ENCODE assay signal across 8 cellular contexts in the genomic region with DNA sequence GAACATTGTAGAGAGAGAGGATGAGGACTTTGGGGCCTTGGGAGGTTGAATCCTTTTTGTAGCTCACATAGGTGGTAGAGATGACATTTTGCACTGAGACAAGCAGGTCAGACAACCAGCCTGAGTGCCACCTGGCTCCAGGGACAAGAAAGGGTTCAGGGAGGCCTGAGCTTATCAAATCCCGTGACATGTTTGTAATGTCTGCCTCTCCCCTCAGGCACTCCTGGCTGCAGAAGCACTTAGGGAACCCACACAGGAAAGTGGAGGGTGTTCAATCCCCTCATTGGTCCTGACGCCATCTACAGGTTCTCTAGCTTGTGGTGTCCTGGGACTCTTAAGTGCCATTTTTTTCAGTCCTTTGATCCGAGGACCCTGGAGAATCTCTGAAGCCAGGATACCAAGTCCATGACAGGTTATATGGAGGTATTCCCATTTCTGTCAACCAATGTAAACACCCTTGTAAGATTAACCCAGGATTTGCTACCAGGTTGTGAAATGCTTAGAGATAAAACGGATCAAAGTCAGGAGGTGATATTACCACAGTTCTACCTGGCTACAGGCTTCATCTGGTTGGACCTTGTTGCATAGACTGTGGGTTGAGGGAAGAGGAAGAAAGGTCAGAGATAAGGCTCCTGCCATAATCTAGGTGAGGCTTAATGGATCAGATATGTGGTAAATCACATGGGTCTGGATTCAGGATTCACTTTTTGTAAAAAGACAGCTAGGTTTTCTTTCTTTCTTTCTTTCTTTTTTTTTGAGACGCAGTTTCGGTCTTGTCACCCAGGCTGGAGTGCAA. TPM values are rescaled to one million over a fixed set of nuclear protein-coding genes. Genes with fewer than 3 reads are reported as not detected.
DNase-seq lines count a peak whose midpoint lies in the region; ATAC-seq and TF ChIP-seq lines count a peak whose summit lies in the region.
"Not testable (repeated sequence)": the region's sequence is repeated elsewhere in the genome, so short reads cannot be mapped to it uniquely, and the experiment has no call there.

No MANE protein-coding gene starts in this region.

- not testable (repeated sequence) for H3K36me3 ChIP-seq in fibroblast of lung (ENCODE audit: control insufficient read depth, insufficient read depth, low read length)
- peaks cover 5 to 17% of the 10 kb centered on the region in 2 experiments for H3K36me3 ChIP-seq in mesenchymal stem cell (ENCODE audit: control insufficient read depth in 1 of 2, insufficient read depth in 2 of 2, low read depth in 1 of 2, low read length in 2 of 2)

- WGBS in mesenchymal stem cell = 100% methylated on average over 3 of the region's 6 CpGs

- not testable (repeated sequence) for H3K18ac ChIP-seq in mesenchymal stem cell (ENCODE audit: low read depth in 1 of 2, low read length in 2 of 2)

- H3K27ac Mint-ChIP-seq in activated CD4-positive, alpha-beta T cell treated with anti-CD3 and anti-CD28 coated beads, Interleukin-2, amount 10 ng/mL, durations not matched to agents 24 days and 14 days = peak overlapping the region; percentile 31
- peak overlapping the region; percentile 93 for H3K27ac Mint-ChIP-seq in activated naive CD8-positive, alpha-beta T cell treated with anti-CD3 and anti-CD28 coated beads, Interleukin-2, amount 50 U/mL, for 24 hours
- not testable (repeated sequence) for H3K27ac Mint-ChIP-seq in osteocyte (ENCODE audit: unreplicated experiment)

- not testable (repeated sequence) for H2BK12ac ChIP-seq in mesenchymal stem cell (ENCODE audit: low read length in 2 of 2)

- peaks cover 49% of the 10 kb centered on the region for H3K79me2 ChIP-seq in fibroblast of lung (ENCODE audit: control insufficient read depth, insufficient read depth, low read length)

- H3K9me3 Mint-ChIP-seq in activated CD4-positive, alpha-beta T cell treated with anti-CD3 and anti-CD28 coated beads, Interleukin-2, amount 10 ng/mL, durations not matched to agents 24 days and 14 days; activated naive CD8-positive, alpha-beta T cell treated with anti-CD3 and anti-CD28 coated beads, Interleukin-2, amount 50 U/mL, for 24 hours; osteocyte (ENCODE audit: unreplicated experiment): not testable (repeated sequence)

- not testable (repeated sequence) for H4K20me1 ChIP-seq in fibroblast of lung (ENCODE audit: control insufficient read depth, extremely low read depth, insufficient read depth, low read length)

- H3K79me1 ChIP-seq in mesenchymal stem cell (replicated peaks; ENCODE audit: low read length, poor library complexity, severe bottlenecking) = peaks cover 11% of the 10 kb centered on the region

- peaks cover 35% of the 10 kb centered on the region for H3K4me1 Mint-ChIP-seq in activated CD4-positive, alpha-beta T cell treated with anti-CD3 and anti-CD28 coated beads, Interleukin-2, amount 10 ng/mL, durations not matched to agents 24 days and 14 days
- H3K4me1 Mint-ChIP-seq in activated naive CD8-positive, alpha-beta T cell treated with anti-CD3 and anti-CD28 coated beads, Interleukin-2, amount 50 U/mL, for 24 hours = peaks cover 54% of the 10 kb centered on the region
- peaks cover 19% of the 10 kb centered on the region for H3K4me1 Mint-ChIP-seq in osteocyte (ENCODE audit: unreplicated experiment)

- TF ChIP-seq POLR2A in NB4 (IDR thresholded peaks at IDR 0.05; ENCODE audit: extremely low read depth, insufficient read length) = not testable (repeated sequence)

- not testable (repeated sequence) for H2BK120ac ChIP-seq in mesenchymal stem cell (ENCODE audit: low read depth, low read length)

- POLR2A ChIA-PET in AG04449 (lab: Yijun Ruan, JAX) = interaction anchor here (1.5 kb wide), 1 partner anchor 52 kb away, joined by 3 read pairs; the partner anchor contains the start of gene ZNF586

- H2BK5ac ChIP-seq in mesenchymal stem cell (ENCODE audit: low read depth, low read length, poor library complexity, severe bottlenecking) = not testable (repeated sequence)

- DNase-seq in AG04449 (ENCODE audit: low read depth, low spot score); GM12865 (ENCODE audit: low read depth); activated CD4-positive, alpha-beta T cell treated with anti-CD3 and anti-CD28 coated beads, Interleukin-2, amount 10 ng/mL, durations not matched to agents 24 days and 14 days; activated naive CD8-positive, alpha-beta T cell treated with anti-CD3 and anti-CD28 coated beads, Interleukin-2, amount 50 U/mL, for 24 hours; fibroblast of lung (ENCODE audit: low read depth in 2 of 2); mesenchymal stem cell; osteocyte (ENCODE audit: extremely low spot score, unreplicated experiment): not testable (repeated sequence)
- peak; percentile 5 for DNase-seq in NB4 (ENCODE audit: low read depth)

- not testable (repeated sequence) for H2AK5ac ChIP-seq in mesenchymal stem cell (ENCODE audit: low read length, severe bottlenecking)

- not testable (repeated sequence) for TF ChIP-seq CTCF in AG04449 (IDR thresholded peaks at IDR 0.05; ENCODE audit: insufficient read depth, low read length, missing control alignments); GM12865 (IDR thresholded peaks at IDR 0.05; ENCODE audit: insufficient read depth, low read depth, low read length, missing control alignments); NB4 (IDR thresholded peaks at IDR 0.05; ENCODE audit: low read depth, low read length); fibroblast of lung (conservative IDR thresholded peaks at IDR 0.05 in 1 of 2, IDR thresholded peaks at IDR 0.05 in 1 of 2; ENCODE audit: low read depth in 1 of 2, low read length in 2 of 2); osteocyte (IDR thresholded peaks at IDR 0.05)

- H3K14ac ChIP-seq in mesenchymal stem cell (ENCODE audit: low read length in 2 of 2) = not testable (repeated sequence)

- intact Hi-C loops in activated CD4-positive, alpha-beta T cell treated with anti-CD3 and anti-CD28 coated beads, Interleukin-2, amount 10 ng/mL, durations not matched to agents 24 days and 14 days (cut with micrococcal nuclease) = not testable (repeated sequence)

- peak overlapping the region; percentile 64 for H3K4me2 ChIP-seq in fibroblast of lung (ENCODE audit: extremely low read depth, insufficient read depth, low read length)
- not testable (repeated sequence) for H3K4me2 ChIP-seq in mesenchymal stem cell (ENCODE audit: low read length, poor library complexity, severe bottlenecking)

- not testable (repeated sequence) for H3K9ac ChIP-seq in fibroblast of lung (ENCODE audit: insufficient read depth, low read length)
- H3K9ac ChIP-seq in mesenchymal stem cell (ENCODE audit: low read length) = peak overlapping the region; percentile 98

- not testable (repeated sequence) for H3K4me1 ChIP-seq in fibroblast of lung (ENCODE audit: control insufficient read depth, extremely low read depth, insufficient read depth, low read length); mesenchymal stem cell (ENCODE audit: control insufficient read depth, insufficient read depth, low read depth, low read length)

- not testable (repeated sequence) for ATAC-seq in activated naive CD8-positive, alpha-beta T cell treated with anti-CD3 and anti-CD28 coated beads, Interleukin-2, amount 50 U/mL, for 24 hours

- H3K4ac ChIP-seq in mesenchymal stem cell (ENCODE audit: low read depth in 1 of 2, low read length in 2 of 2) = not testable (repeated sequence)

- not testable (repeated sequence) for H4K91ac ChIP-seq in mesenchymal stem cell (ENCODE audit: low read length)

- H3K36me3 Mint-ChIP-seq in activated CD4-positive, alpha-beta T cell treated with anti-CD3 and anti-CD28 coated beads, Interleukin-2, amount 10 ng/mL, durations not matched to agents 24 days and 14 days (ENCODE audit: low read depth) = peaks cover 58% of the 10 kb centered on the region
- peaks cover 51% of the 10 kb centered on the region for H3K36me3 Mint-ChIP-seq in activated naive CD8-positive, alpha-beta T cell treated with anti-CD3 and anti-CD28 coated beads, Interleukin-2, amount 50 U/mL, for 24 hours (ENCODE audit: low read depth)
- peaks cover 19% of the 10 kb centered on the region for H3K36me3 Mint-ChIP-seq in osteocyte (ENCODE audit: unreplicated experiment)

- H3K4me3 Mint-ChIP-seq in activated CD4-positive, alpha-beta T cell treated with anti-CD3 and anti-CD28 coated beads, Interleukin-2, amount 10 ng/mL, durations not matched to agents 24 days and 14 days = peak overlapping the region; percentile 96
- peak overlapping the region; percentile 99 for H3K4me3 Mint-ChIP-seq in activated naive CD8-positive, alpha-beta T cell treated with anti-CD3 and anti-CD28 coated beads, Interleukin-2, amount 50 U/mL, for 24 hours
- H3K4me3 Mint-ChIP-seq in osteocyte (ENCODE audit: unreplicated experiment) = peak overlapping the region; percentile 95

- H3K27ac ChIP-seq in fibroblast of lung (ENCODE audit: insufficient read depth, low read length); mesenchymal stem cell (ENCODE audit: low read length, poor library complexity, severe bottlenecking): not testable (repeated sequence)

- H3K23ac ChIP-seq in mesenchymal stem cell (ENCODE audit: low read length in 2 of 2) = not testable (repeated sequence)

- H4K8ac ChIP-seq in mesenchymal stem cell (ENCODE audit: low read length) = not testable (repeated sequence)

- not testable (repeated sequence) for H3K27me3 ChIP-seq in fibroblast of lung (ENCODE audit: control insufficient read depth, insufficient read depth, low read length); mesenchymal stem cell (ENCODE audit: control insufficient read depth in 1 of 2, insufficient read depth in 1 of 2, low read length in 2 of 2)

- H2AFZ ChIP-seq in fibroblast of lung (ENCODE audit: low read length); mesenchymal stem cell (ENCODE audit: low read depth, low read length): not testable (repeated sequence)

- H3K4me3 ChIP-seq in AG04449 (ENCODE audit: low read depth, low read length) (peak overlapping the region; percentile 96), GM12865 (ENCODE audit: low read depth, low read length) (peak overlapping the region; percentile 56), NB4 (ENCODE audit: low read depth, low read length) (peak overlapping the region; percentile 90), fibroblast of lung (replicated peaks in 1 of 4; ENCODE audit: control extremely low read depth in 1 of 4, insufficient read depth in 1 of 4, low read depth in 3 of 4, low read length in 4 of 4) (peak overlapping the region in 2 of 4 experiments; percentile 84 to 89), mesenchymal stem cell (ENCODE audit: insufficient read depth in 1 of 2, low read depth in 1 of 2, low read length in 2 of 2) (peak overlapping the region in 1 of 2 experiments; percentile 98)

- CTCF ChIA-PET in AG04449 (lab: Yijun Ruan, JAX) = not testable (repeated sequence)

- not testable (repeated sequence) for H3K9me3 ChIP-seq in fibroblast of lung (ENCODE audit: control insufficient read depth, insufficient read depth, low read depth, low read length); mesenchymal stem cell (ENCODE audit: control insufficient read depth, low read length)

- not testable (repeated sequence) for H3K27me3 Mint-ChIP-seq in activated CD4-positive, alpha-beta T cell treated with anti-CD3 and anti-CD28 coated beads, Interleukin-2, amount 10 ng/mL, durations not matched to agents 24 days and 14 days; activated naive CD8-positive, alpha-beta T cell treated with anti-CD3 and anti-CD28 coated beads, Interleukin-2, amount 50 U/mL, for 24 hours; osteocyte (ENCODE audit: unreplicated experiment)

- not testable (repeated sequence) for H2BK15ac ChIP-seq in mesenchymal stem cell (ENCODE audit: low read depth, poor library complexity, severe bottlenecking)

RNA-seq across cellular contexts. Expression of gene ZNF552, which starts 6.6 kb away (rescaled TPM):
- total RNA-seq in activated CD4-positive, alpha-beta T cell treated with anti-CD3 and anti-CD28 coated beads, Interleukin-2, amount 10 ng/mL, durations not matched to agents 24 days and 14 days = 9.2 and 9.8 TPM in 2 replicates
- total RNA-seq in fibroblast of lung (3.8 and 3.9 TPM in 2 replicates), osteocyte (5.2 and 9.0 TPM in 2 replicates)
- polyA plus RNA-seq in fibroblast of lung = 1.5 and 1.9 TPM in 2 replicates
- polyA plus RNA-seq in fibroblast of lung (2012) = 2.4 TPM in 2 replicates
- polyA minus RNA-seq in fibroblast of lung (ENCODE audit: low replicate concordance) = 3.1 and 6.2 TPM in 2 replicates
- polyA plus RNA-seq in mesenchymal stem cell (2013, experiment 1 of 2) = 2.3 TPM
- 2.3 TPM for polyA plus RNA-seq in mesenchymal stem cell (2013, experiment 2 of 2)

RNA-seq across cellular contexts. Expression of gene ZNF587B, which starts 8.8 kb away (rescaled TPM):
- 25.5 and 27.5 TPM in 2 replicates for total RNA-seq in activated CD4-positive, alpha-beta T cell treated with anti-CD3 and anti-CD28 coated beads, Interleukin-2, amount 10 ng/mL, durations not matched to agents 24 days and 14 days
- total RNA-seq in fibroblast of lung (12.1 and 12.4 TPM in 2 replicates), osteocyte (14.4 and 16.5 TPM in 2 replicates)
- polyA plus RNA-seq in fibroblast of lung = 4.9 and 6.5 TPM in 2 replicates
- polyA plus RNA-seq in fibroblast of lung (2012) = 3.7 and 4.8 TPM in 2 replicates
- 3.7 and 7.5 TPM in 2 replicates for polyA minus RNA-seq in fibroblast of lung (ENCODE audit: low replicate concordance)
- 3.9 TPM for polyA plus RNA-seq in mesenchymal stem cell (2013, experiment 1 of 2)
- 4.3 TPM for polyA plus RNA-seq in mesenchymal stem cell (2013, experiment 2 of 2)

RNA-seq across cellular contexts. Expression of gene ZNF587, which starts 28.4 kb away (rescaled TPM):
- total RNA-seq in activated CD4-positive, alpha-beta T cell treated with anti-CD3 and anti-CD28 coated beads, Interleukin-2, amount 10 ng/mL, durations not matched to agents 24 days and 14 days = 30.1 and 30.9 TPM in 2 replicates
- total RNA-seq in fibroblast of lung (12.1 and 23.6 TPM in 2 replicates), osteocyte (33.5 and 34.2 TPM in 2 replicates)
- polyA plus RNA-seq in fibroblast of lung = 7.4 and 8.8 TPM in 2 replicates
- polyA plus RNA-seq in fibroblast of lung (2012) = 6.2 and 7.8 TPM in 2 replicates
- 14.7 and 22.3 TPM in 2 replicates for polyA minus RNA-seq in fibroblast of lung (ENCODE audit: low replicate concordance)
- 9.8 TPM for polyA plus RNA-seq in mesenchymal stem cell (2013, experiment 1 of 2)
- polyA plus RNA-seq in mesenchymal stem cell (2013, experiment 2 of 2) = 10.2 TPM

RNA-seq across cellular contexts. Expression of gene ZNF586, which starts 51.8 kb away (rescaled TPM):
- 11.5 and 13.5 TPM in 2 replicates for total RNA-seq in activated CD4-positive, alpha-beta T cell treated with anti-CD3 and anti-CD28 coated beads, Interleukin-2, amount 10 ng/mL, durations not matched to agents 24 days and 14 days
- 14.9 and 16.8 TPM in 2 replicates for total RNA-seq in fibroblast of lung
- polyA plus RNA-seq in fibroblast of lung = 5.9 and 6.1 TPM in 2 replicates
- 3.2 and 3.4 TPM in 2 replicates for polyA plus RNA-seq in fibroblast of lung (2012)
- polyA minus RNA-seq in fibroblast of lung (ENCODE audit: low replicate concordance) = 1.6 TPM in 1 of 2 replicates, not detected in the other
- 3.4 TPM for polyA plus RNA-seq in mesenchymal stem cell (2013, experiment 1 of 2)
- polyA plus RNA-seq in mesenchymal stem cell (2013, experiment 2 of 2) = 3.8 TPM
- total RNA-seq in osteocyte = 18.8 TPM in 2 replicates
